2 cellular contexts compared by ENCODE assay signal in the genomic region with DNA sequence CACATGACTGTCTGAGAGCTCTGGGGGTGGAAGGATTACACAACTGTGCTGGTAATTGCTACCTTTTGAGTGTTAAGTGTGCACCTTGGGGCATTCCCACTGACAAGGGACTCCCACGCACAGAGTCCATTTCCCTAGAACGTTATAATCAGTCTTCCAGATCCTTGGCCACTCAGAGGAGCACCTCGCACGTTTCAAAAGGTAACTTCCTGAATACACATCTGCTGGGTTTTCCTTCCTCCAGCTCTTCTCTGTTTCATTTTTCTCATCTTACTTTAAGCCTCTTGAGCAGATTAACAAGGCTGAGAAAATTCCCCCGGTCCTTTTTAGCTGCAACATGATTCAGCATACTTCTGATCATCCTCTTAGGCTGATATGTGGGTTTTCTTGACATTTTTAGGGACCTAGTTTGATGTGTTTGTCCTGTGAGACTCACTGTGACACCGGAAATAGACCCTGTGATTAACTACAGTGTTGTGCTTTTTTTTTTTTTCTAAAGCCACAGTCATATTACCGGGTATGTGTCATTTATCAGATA.
TF ChIP-seq lines count a peak whose summit lies in the region.

No MANE protein-coding gene starts in this region.

TF ChIP-seq in GM12878, 131 proteins besides CTCF, POLR2A, EP300 and RAD21 (continues in another document):
- TF ChIP-seq, protein P1, sequence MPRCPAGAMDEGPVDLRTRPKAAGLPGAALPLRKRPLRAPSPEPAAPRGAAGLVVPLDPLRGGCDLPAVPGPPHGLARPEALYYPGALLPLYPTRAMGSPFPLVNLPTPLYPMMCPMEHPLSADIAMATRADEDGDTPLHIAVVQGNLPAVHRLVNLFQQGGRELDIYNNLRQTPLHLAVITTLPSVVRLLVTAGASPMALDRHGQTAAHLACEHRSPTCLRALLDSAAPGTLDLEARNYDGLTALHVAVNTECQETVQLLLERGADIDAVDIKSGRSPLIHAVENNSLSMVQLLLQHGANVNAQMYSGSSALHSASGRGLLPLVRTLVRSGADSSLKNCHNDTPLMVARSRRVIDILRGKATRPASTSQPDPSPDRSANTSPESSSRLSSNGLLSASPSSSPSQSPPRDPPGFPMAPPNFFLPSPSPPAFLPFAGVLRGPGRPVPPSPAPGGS (IDR thresholded peaks at IDR 0.05; ENCODE audit: borderline replicate concordance, insufficient read depth, low read depth, low read length, poor library complexity, severe bottlenecking), result peak; percentile 99
- no peak for TF ChIP-seq MYB (IDR thresholded peaks at IDR 0.05; ENCODE audit: borderline replicate concordance, low read depth, low read length)
- no peak for TF ChIP-seq PAX8 (IDR thresholded peaks at IDR 0.05)
- TF ChIP-seq, protein P2, sequence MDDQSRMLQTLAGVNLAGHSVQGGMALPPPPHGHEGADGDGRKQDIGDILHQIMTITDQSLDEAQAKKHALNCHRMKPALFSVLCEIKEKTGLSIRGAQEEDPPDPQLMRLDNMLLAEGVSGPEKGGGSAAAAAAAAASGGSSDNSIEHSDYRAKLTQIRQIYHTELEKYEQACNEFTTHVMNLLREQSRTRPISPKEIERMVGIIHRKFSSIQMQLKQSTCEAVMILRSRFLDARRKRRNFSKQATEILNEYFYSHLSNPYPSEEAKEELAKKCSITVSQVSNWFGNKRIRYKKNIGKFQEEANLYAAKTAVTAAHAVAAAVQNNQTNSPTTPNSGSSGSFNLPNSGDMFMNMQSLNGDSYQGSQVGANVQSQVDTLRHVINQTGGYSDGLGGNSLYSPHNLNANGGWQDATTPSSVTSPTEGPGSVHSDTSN (IDR thresholded peaks at IDR 0.05; ENCODE audit: insufficient replicate concordance, low read depth, low read length), result peak; percentile 34
- TF ChIP-seq, protein P3, sequence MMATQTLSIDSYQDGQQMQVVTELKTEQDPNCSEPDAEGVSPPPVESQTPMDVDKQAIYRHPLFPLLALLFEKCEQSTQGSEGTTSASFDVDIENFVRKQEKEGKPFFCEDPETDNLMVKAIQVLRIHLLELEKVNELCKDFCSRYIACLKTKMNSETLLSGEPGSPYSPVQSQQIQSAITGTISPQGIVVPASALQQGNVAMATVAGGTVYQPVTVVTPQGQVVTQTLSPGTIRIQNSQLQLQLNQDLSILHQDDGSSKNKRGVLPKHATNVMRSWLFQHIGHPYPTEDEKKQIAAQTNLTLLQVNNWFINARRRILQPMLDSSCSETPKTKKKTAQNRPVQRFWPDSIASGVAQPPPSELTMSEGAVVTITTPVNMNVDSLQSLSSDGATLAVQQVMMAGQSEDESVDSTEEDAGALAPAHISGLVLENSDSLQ (IDR thresholded peaks at IDR 0.05), result peak; percentile 77
- TF ChIP-seq, protein P4, sequence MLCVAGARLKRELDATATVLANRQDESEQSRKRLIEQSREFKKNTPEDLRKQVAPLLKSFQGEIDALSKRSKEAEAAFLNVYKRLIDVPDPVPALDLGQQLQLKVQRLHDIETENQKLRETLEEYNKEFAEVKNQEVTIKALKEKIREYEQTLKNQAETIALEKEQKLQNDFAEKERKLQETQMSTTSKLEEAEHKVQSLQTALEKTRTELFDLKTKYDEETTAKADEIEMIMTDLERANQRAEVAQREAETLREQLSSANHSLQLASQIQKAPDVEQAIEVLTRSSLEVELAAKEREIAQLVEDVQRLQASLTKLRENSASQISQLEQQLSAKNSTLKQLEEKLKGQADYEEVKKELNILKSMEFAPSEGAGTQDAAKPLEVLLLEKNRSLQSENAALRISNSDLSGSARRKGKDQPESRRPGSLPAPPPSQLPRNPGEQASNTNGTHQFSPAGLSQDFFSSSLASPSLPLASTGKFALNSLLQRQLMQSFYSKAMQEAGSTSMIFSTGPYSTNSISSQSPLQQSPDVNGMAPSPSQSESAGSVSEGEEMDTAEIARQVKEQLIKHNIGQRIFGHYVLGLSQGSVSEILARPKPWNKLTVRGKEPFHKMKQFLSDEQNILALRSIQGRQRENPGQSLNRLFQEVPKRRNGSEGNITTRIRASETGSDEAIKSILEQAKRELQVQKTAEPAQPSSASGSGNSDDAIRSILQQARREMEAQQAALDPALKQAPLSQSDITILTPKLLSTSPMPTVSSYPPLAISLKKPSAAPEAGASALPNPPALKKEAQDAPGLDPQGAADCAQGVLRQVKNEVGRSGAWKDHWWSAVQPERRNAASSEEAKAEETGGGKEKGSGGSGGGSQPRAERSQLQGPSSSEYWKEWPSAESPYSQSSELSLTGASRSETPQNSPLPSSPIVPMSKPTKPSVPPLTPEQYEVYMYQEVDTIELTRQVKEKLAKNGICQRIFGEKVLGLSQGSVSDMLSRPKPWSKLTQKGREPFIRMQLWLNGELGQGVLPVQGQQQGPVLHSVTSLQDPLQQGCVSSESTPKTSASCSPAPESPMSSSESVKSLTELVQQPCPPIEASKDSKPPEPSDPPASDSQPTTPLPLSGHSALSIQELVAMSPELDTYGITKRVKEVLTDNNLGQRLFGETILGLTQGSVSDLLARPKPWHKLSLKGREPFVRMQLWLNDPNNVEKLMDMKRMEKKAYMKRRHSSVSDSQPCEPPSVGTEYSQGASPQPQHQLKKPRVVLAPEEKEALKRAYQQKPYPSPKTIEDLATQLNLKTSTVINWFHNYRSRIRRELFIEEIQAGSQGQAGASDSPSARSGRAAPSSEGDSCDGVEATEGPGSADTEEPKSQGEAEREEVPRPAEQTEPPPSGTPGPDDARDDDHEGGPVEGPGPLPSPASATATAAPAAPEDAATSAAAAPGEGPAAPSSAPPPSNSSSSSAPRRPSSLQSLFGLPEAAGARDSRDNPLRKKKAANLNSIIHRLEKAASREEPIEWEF (IDR thresholded peaks at IDR 0.05; ENCODE audit: insufficient replicate concordance, low read depth, low read length), result peak; percentile 60
- no peak for TF ChIP-seq SIN3A (IDR thresholded peaks at IDR 0.05; ENCODE audit: low read depth, low read length)
- peak; percentile 83; the same call in 1 of the 2 replicates for TF ChIP-seq BACH1 (IDR thresholded peaks at IDR 0.05; ENCODE audit: borderline replicate concordance)
- 0 out of 2 replicates have a peak, but pooled peaks have one; percentile 13 for TF ChIP-seq TBL1XR1 (IDR thresholded peaks at IDR 0.05; ENCODE audit: low read depth, low read length)
- no peak for TF ChIP-seq NR2C1 (IDR thresholded peaks at IDR 0.05)
- TF ChIP-seq ASH2L (IDR thresholded peaks at IDR 0.05; ENCODE audit: borderline replicate concordance, low read depth), result peak; percentile 53; the same call in 1 of the 2 replicates
- peak; percentile 96 for TF ChIP-seq ZNF384 (IDR thresholded peaks at IDR 0.05; ENCODE audit: borderline replicate concordance, low read depth, low read length)

TF ChIP-seq in SK-N-SH, 30 proteins besides CTCF, POLR2A, EP300 and RAD21:
- TF ChIP-seq, protein P5, sequence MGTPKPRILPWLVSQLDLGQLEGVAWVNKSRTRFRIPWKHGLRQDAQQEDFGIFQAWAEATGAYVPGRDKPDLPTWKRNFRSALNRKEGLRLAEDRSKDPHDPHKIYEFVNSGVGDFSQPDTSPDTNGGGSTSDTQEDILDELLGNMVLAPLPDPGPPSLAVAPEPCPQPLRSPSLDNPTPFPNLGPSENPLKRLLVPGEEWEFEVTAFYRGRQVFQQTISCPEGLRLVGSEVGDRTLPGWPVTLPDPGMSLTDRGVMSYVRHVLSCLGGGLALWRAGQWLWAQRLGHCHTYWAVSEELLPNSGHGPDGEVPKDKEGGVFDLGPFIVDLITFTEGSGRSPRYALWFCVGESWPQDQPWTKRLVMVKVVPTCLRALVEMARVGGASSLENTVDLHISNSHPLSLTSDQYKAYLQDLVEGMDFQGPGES (IDR thresholded peaks at IDR 0.05; ENCODE audit: low read depth, low read length), result no peak
- TF ChIP-seq SMC3 (IDR thresholded peaks at IDR 0.05; ENCODE audit: low read depth, low read length), result no peak
